In the genomic region with DNA sequence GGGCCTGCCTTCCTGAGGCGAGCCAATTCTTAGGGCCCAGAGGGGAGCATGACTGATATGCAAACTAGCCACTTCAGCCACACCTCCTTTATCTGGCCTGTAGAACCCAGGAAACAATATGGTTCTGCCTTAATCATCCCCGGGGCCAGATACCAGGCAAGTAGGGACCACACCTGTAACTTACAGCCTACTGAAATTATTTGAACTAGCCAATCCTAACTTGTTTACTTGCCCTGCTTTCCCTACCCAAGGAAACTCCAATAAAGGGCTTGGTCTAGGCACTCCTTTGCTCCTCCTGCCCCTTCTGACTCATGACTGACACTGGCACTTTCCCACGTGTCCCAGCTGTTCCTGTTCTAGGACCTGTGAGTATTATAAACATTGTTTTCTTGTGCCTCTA, we compare ENCODE assay signal across 23 cellular contexts. TPM values are rescaled to one million over a fixed set of nuclear protein-coding genes. Genes with fewer than 3 reads are reported as not detected.
DNase-seq lines count a peak whose midpoint lies in the region; ATAC-seq, FAIRE-seq and TF ChIP-seq lines count a peak whose summit lies in the region.
"Had no signal": no experiment of that assay in that cellular context is flagged by ENCODE, and none has a peak within 500 bp of the region (broad histone marks: within the 10 kb centered on the region; RNA-seq: fewer than 3 reads in every experiment).

No MANE protein-coding gene starts in this region.

- no peak overlapping the region for H3K9ac ChIP-seq in Karpas-422 (ENCODE audit: low read length)
- H3K9ac ChIP-seq in GM12878 (ENCODE audit: control insufficient read depth, insufficient read depth, low read length) = no peak overlapping the region

- H3K9me2 ChIP-seq in Karpas-422 (replicated peaks; ENCODE audit: insufficient read depth, low read length) = no peaks in the 10 kb centered on the region

- H3K36me3 ChIP-seq in Karpas-422 (ENCODE audit: insufficient read depth, low read length) (no peaks in the 10 kb centered on the region), GM12878 (ENCODE audit: control insufficient read depth in 2 of 2, insufficient read depth in 2 of 2, low read length in 1 of 2) (no peaks in the 10 kb centered on the region), sigmoid colon (peaks cover 0 to 48% (median 2%) of the 10 kb centered on the region in 4 donors)

- TF ChIP-seq POLR2A in GM12878 (IDR thresholded peaks at IDR 0.05; ENCODE audit: low read depth, low read length) (no peak), sigmoid colon (IDR thresholded peaks at IDR 0.05) (no peak)

- no peak overlapping the region for H3K4me2 ChIP-seq in Karpas-422 (ENCODE audit: low read depth, low read length, poor library complexity, severe bottlenecking)
- H3K4me2 ChIP-seq in GM12878 (ENCODE audit: control insufficient read depth, insufficient read depth) = no peak overlapping the region

- in situ Hi-C loops in Caki2 (cut with HindIII; ENCODE audit: low pct_unique_long_range_greater_than_20kb, low sequenced_read_pairs) (no loop called here), GM12878 (cut with MboI) (no loop called here)

- peaks cover 24% of the 10 kb centered on the region for H3K4me1 ChIP-seq in Karpas-422 (ENCODE audit: low read length)
- H3K4me1 ChIP-seq in GM12878 (ENCODE audit: control insufficient read depth, insufficient read depth, low read length) = no peaks in the 10 kb centered on the region
- H3K4me1 ChIP-seq in sigmoid colon = no peaks in the 10 kb centered on the region

- CTCF ChIA-PET in GM12878 (lab: Yijun Ruan, JAX) = interaction anchor here (2.6 kb wide), 1 partner anchor 33 kb away, joined by 7 read pairs; no protein-coding TSS in a partner anchor

- H3K9me3 ChIP-seq in Karpas-422 (ENCODE audit: low read length) (no peaks in the 10 kb centered on the region), GM12878 (replicated peaks; ENCODE audit: control insufficient read depth, insufficient read depth, low read length) (no peaks in the 10 kb centered on the region), sigmoid colon (no peaks in the 10 kb centered on the region)
- H3K9me3 ChIP-seq: right lobe of liver had no signal

- intact Hi-C loops in GM12878 (cut with micrococcal nuclease; ENCODE audit: unreplicated experiment) = no loop called here
- intact Hi-C loops in left colon (cut with DNase I, micrococcal nuclease) = no loop called here
- intact Hi-C loops in sigmoid colon (cut with DNase I) = no loop called here

- no peak for TF ChIP-seq EP300 in GM12878 (IDR thresholded peaks at IDR 0.05; ENCODE audit: borderline replicate concordance in 1 of 2, control insufficient read depth in 1 of 2, low read depth in 2 of 2, low read length in 2 of 2)
- no peak for TF ChIP-seq EP300 in sigmoid colon (IDR thresholded peaks at IDR 0.05)

- peak; percentile 52 for DNase-seq in Caki2 (ENCODE audit: low read depth)
- DNase-seq in Karpas-422 = peak; percentile 61
- DNase-seq in GM12878 (ENCODE audit: low read depth, low spot score) = no peak
- DNase-seq in left colon = peak; percentile 24 to 70
- DNase-seq in cerebellar nuclear complex (lab: John Stamatoyannopoulos, UW) = no peak
- no peak for DNase-seq in T1000 (lab: John Stamatoyannopoulos, UW)
- no peak for DNase-seq in sigmoid colon
- no peak for DNase-seq in left lobe of liver (ENCODE audit: low spot score)
- DNase-seq: activated B cell treated with CpG ODN at 0.5 μM for 24 hours; activated gamma-delta T cell; anterior cingulate cortex; CD8-positive, alpha-beta T cell; cortex of kidney; glutamatergic neuron; islet precursor cell; midbrain; MM.1S; NCI-H2081 treated with DMSO at 0.1 percent for 48 hours; NCI-H526 treated with DMSO at 0.1 percent for 48 hours; occipital lobe; right lobe of liver; stimulated activated CD4-positive, alpha-beta T cell treated with anti-CD3 and anti-CD28 coated beads, Interleukin-2, amount 100 ng/mL, for 24 hours had no signal

- TF ChIP-seq CTCF in GM12878 (IDR thresholded peaks at IDR 0.05 in 2 of 3, conservative IDR thresholded peaks at IDR 0.05 in 1 of 3; ENCODE audit: control insufficient read depth in 2 of 3, extremely low read depth in 1 of 3, insufficient read depth in 1 of 3, low read depth in 3 of 3, low read length in 3 of 3) (no peak), sigmoid colon (IDR thresholded peaks at IDR 0.05) (no peak)

- H3K4me3 ChIP-seq in Karpas-422 (ENCODE audit: low read length) = no peak overlapping the region
- no peak overlapping the region for H3K4me3 ChIP-seq in GM12878
- H3K4me3 ChIP-seq in sigmoid colon = no peak overlapping the region
- H3K4me3 ChIP-seq: right lobe of liver had no signal

- POLR2A ChIA-PET in GM12878 (lab: Charles Lee) = no interaction called here

- RAD21 ChIA-PET in GM12878 (lab: Charles Lee; ENCODE audit: unreplicated experiment) = no interaction called here

- WGBS in GM12878 (ENCODE audit: insufficient coverage, insufficient replicate concordance, low lambda C conversion rate, missing lambda C conversion rate) = 58% methylated on average over 3 of the region's 3 CpGs
- 24 to 75% methylated on average over 3 of the region's 3 CpGs for WGBS in sigmoid colon, 2 donors

- FAIRE-seq in GM12878 (lab: Jason Lieb, UNC) = no peak

- H2AFZ ChIP-seq in Karpas-422 (ENCODE audit: low read length) = 0 out of 2 replicates have a peak overlapping the region, but pooled peaks have one; percentile 58
- no peak overlapping the region for H2AFZ ChIP-seq in GM12878 (ENCODE audit: control insufficient read depth, low read depth, low read length)

- no peaks in the 10 kb centered on the region for H3K27me3 ChIP-seq in Karpas-422 (ENCODE audit: low read length)
- no peaks in the 10 kb centered on the region for H3K27me3 ChIP-seq in GM12878 (replicated peaks in 1 of 2; ENCODE audit: control insufficient read depth in 2 of 2, insufficient read depth in 2 of 2, low read length in 1 of 2)
- H3K27me3 ChIP-seq in sigmoid colon = no peaks in the 10 kb centered on the region
- H3K27me3 ChIP-seq: right lobe of liver had no signal

- TF ChIP-seq RAD21 in GM12878 (IDR thresholded peaks at IDR 0.05; ENCODE audit: insufficient read depth, low read depth, low read length) = no peak

- H3K27ac ChIP-seq in Karpas-422 (ENCODE audit: low read length) = 0 out of 2 replicates have a peak overlapping the region, but pooled peaks have one; percentile 9
- H3K27ac ChIP-seq in GM12878 (ENCODE audit: control insufficient read depth, insufficient read depth) = no peak overlapping the region
- no peak overlapping the region for H3K27ac ChIP-seq in sigmoid colon
- H3K27ac ChIP-seq: right lobe of liver had no signal

- H4K20me1 ChIP-seq in Karpas-422 (ENCODE audit: insufficient read depth, low read depth, low read length) = no peaks in the 10 kb centered on the region
- no peaks in the 10 kb centered on the region for H4K20me1 ChIP-seq in GM12878 (ENCODE audit: control insufficient read depth, insufficient read depth)

- no TSS peak for BruUV-seq in GM12878 (replicated peaks; lab: Mats Ljungman, UMichigan)

- ATAC-seq in GM12878 (peak; percentile 44; the same call in 1 of the 3 replicates), left colon (peak; percentile 97), left lobe of liver (no peak)
- ATAC-seq: CD8-positive, alpha-beta T cell; right lobe of liver had no signal

- SMC1A ChIA-PET in GM12878 (lab: Charles Lee; ENCODE audit: uncharacterized antibody, unreplicated experiment) = interaction anchor here (1.5 to 2.9 kb wide), 4 partner anchors 11 to 83 kb away, joined by 3 to 12 read pairs (median 8); no protein-coding TSS in a partner anchor

- H3K79me2 ChIP-seq in Karpas-422 (ENCODE audit: low read length) (no peaks in the 10 kb centered on the region), GM12878 (ENCODE audit: control insufficient read depth, insufficient read depth, low read length) (no peaks in the 10 kb centered on the region)

TF ChIP-seq in GM12878, 131 proteins besides CTCF, POLR2A, EP300 and RAD21 (continues in another document):
- TF ChIP-seq SPI1 (IDR thresholded peaks at IDR 0.05; ENCODE audit: borderline replicate concordance, insufficient read depth, low read depth, low read length) = no peak
- no peak for TF ChIP-seq RCOR1 (conservative IDR thresholded peaks at IDR 0.05; ENCODE audit: low read depth, low read length)
- TF ChIP-seq, protein P1, sequence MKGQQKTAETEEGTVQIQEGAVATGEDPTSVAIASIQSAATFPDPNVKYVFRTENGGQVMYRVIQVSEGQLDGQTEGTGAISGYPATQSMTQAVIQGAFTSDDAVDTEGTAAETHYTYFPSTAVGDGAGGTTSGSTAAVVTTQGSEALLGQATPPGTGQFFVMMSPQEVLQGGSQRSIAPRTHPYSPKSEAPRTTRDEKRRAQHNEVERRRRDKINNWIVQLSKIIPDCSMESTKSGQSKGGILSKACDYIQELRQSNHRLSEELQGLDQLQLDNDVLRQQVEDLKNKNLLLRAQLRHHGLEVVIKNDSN (IDR thresholded peaks at IDR 0.05; ENCODE audit: borderline replicate concordance, extremely low read length, insufficient read depth, low read depth, low read length) = no peak
- TF ChIP-seq NFXL1 (IDR thresholded peaks at IDR 0.05; ENCODE audit: borderline replicate concordance) = no peak
- TF ChIP-seq SMAD1 (IDR thresholded peaks at IDR 0.05; ENCODE audit: low read depth, partially characterized antibody) = no peak
- TF ChIP-seq POU2F2 (IDR thresholded peaks at IDR 0.05; ENCODE audit: borderline replicate concordance, low read depth, low read length) = no peak

RNA-seq across cellular contexts. Expression of a gene that starts 57.6 kb away (rescaled TPM):
- 0.17 and 0.20 TPM in 2 replicates for total RNA-seq in Caki2 (2014; rRNA removed; shearing (Covaris generic); ENCODE audit: low replicate concordance)
- 0.04 TPM in 1 of 2 replicates, not detected in the other for total RNA-seq in Karpas-422 (2014; rRNA removed; shearing (Covaris generic); ENCODE audit: low replicate concordance)
- 24.7 and 31.7 TPM in 2 replicates for total RNA-seq in GM12878 (2013; cell fraction: nucleolus; rRNA removed)
- 0.49 and 0.62 TPM in 2 replicates for total RNA-seq in GM12878 (2014; rRNA removed)
- total RNA-seq in GM12878 (2014; rRNA removed; fragmentation: Illumina TruSeq; extraction: Trizol) = 0.55 and 0.76 TPM in 2 replicates
- 1.0 and 1.1 TPM in 2 replicates for total RNA-seq in GM12878 (2021)
- polyA plus RNA-seq in GM12878 (2011; ENCODE audit: low read depth) = 0.80 TPM
- polyA plus RNA-seq in GM12878 (2011; rRNA removed) = 0.27 and 0.53 TPM in 2 replicates
- polyA plus RNA-seq in GM12878 (2011; cell fraction: cytosol; rRNA removed) = 0.40 and 0.43 TPM in 2 replicates
- polyA plus RNA-seq in GM12878 (2011; cell fraction: nucleus; rRNA removed) = 0.56 and 2.3 TPM in 2 replicates
- polyA plus RNA-seq in GM12878 (2012) = 1.5 TPM in 2 replicates
- polyA plus RNA-seq in GM12878 (2014; fragmentation: Illumina TruSeq; extraction: Trizol) = 0.43 and 0.54 TPM in 2 replicates
- under 1 TPM; 0.06 to 0.11 TPM for polyA plus RNA-seq in GM12878 (2014; fragmentation: Nextera tagmentation; extraction: Ambion mirVana)
- polyA plus RNA-seq in GM12878 (2014; rRNA removed) = 0.60 and 1.4 TPM in 2 replicates
- polyA plus RNA-seq in GM12878 (2016; fragmentation: Nextera tagmentation; extraction: Ambion mirVana) = under 1 TPM; 0.51 to 0.62 TPM
- 0.37 and 0.88 TPM in 2 replicates for polyA minus RNA-seq in GM12878 (2011; rRNA and poly(A)+ RNA removed)
- 0.21 TPM in 1 of 2 replicates, not detected in the other for polyA minus RNA-seq in GM12878 (2011; cell fraction: cytosol; rRNA and poly(A)+ RNA removed)
- 0.57 and 0.85 TPM in 2 replicates for polyA minus RNA-seq in GM12878 (2011; cell fraction: nucleus; rRNA and poly(A)+ RNA removed)
- total RNA-seq in left colon = 1 to 10 TPM; 3.5 to 9.6 TPM
- total RNA-seq in sigmoid colon = 10 to 100 TPM; 17.3 to 37.7 (median 22.1) TPM
- polyA plus RNA-seq in sigmoid colon = 10 to 100 TPM in 1 of 3 donors, 1 to 10 TPM in 2; 3.3 to 11.1 (median 5.4) TPM
- total RNA-seq in left lobe of liver = 4.9 TPM
- total RNA-seq: Daoy had no signal

Comparison
In these comparisons a context has a peak if more than half of its experiments do, and no peak if none do; other contexts are left out.
1. DNase-seq: peak in Caki2 (single experiment), Karpas-422 (single experiment) and left colon (2 of 2); none in GM12878 (single experiment), cerebellar nuclear complex (0 of 2), T1000 (single experiment), sigmoid colon (single experiment) and left lobe of liver (single experiment).